Comparison of ENCODE assay signal across 23 cellular contexts in the genomic region with DNA sequence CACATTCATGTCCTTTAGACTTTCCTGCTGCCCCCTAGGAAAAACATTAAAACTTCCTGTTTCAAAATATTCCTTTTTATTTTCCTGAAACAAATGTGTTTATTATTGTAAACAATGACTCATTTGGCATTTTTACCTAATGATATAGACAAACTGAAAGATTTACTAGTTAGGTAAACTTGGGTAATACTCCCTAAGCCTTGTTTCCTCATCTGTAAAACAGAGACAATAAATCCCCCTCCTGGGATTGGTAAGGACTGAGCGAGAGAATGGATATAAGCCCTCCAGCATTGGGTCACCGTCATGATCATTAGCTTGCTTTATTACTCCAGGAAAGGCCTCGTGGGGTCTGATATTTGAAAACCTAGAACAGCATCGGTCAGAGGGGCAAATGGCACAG. TPM values are rescaled to one million over a fixed set of nuclear protein-coding genes. Genes with fewer than 3 reads are reported as not detected.
"Had no signal": no experiment of that assay in that cellular context is flagged by ENCODE, and none has a peak within 500 bp of the region (broad histone marks: within the 10 kb centered on the region; RNA-seq: fewer than 3 reads in every experiment).

No MANE protein-coding gene starts in this region.

- H3K36me3 ChIP-seq: esophagus muscularis mucosa, gastrocnemius medialis, neutrophil, ovary, upper lobe of left lung had no signal

- H3K27ac ChIP-seq: esophagus muscularis mucosa, gastrocnemius medialis, neutrophil, ovary, upper lobe of left lung had no signal

- ATAC-seq: gastrocnemius medialis; left cardiac atrium; right cardiac atrium; stimulated activated naive CD8-positive, alpha-beta T cell treated with anti-CD3 and anti-CD28 coated beads, Interleukin-15, Interleukin-2, amounts not matched to agents 100 U/mL and 50 U/mL, for 24 hours had no signal

- H3K9me3 ChIP-seq: esophagus muscularis mucosa, gastrocnemius medialis, neutrophil, ovary, upper lobe of left lung had no signal

- FAIRE-seq: islet of Langerhans, TTC549 had no signal

- H3K4me3 ChIP-seq: esophagus muscularis mucosa, gastrocnemius medialis, ovary, upper lobe of left lung had no signal

- H3K27me3 ChIP-seq: esophagus muscularis mucosa, neutrophil, ovary, upper lobe of left lung had no signal

- DNase-seq: activated gamma-delta T cell treated with Interleukin-2 at 50 U/mL for 16 hours; activated T-cell treated with anti-CD3 and anti-CD28 coated beads, Interleukin-2, amount 50 U/mL, for 1 hour; aorta; caudate nucleus; dermis blood vessel endothelial cell; effector CD8-positive, alpha-beta T cell; gastrocnemius medialis; head of caudate nucleus; hypothalamus; left cardiac atrium; ovary; right cardiac atrium; stimulated activated CD4-positive, alpha-beta T cell treated with anti-CD3 and anti-CD28 coated beads, Interleukin-12 subunit alpha, Interleukin-12 subunit beta, amount 100 ng/mL, for 4 hours; stimulated activated CD4-positive, alpha-beta T cell treated with anti-CD3 and anti-CD28 coated beads, Interleukin-4, amount 100 ng/mL, for 4 hours; stimulated activated naive CD8-positive, alpha-beta T cell treated with anti-CD3 and anti-CD28 coated beads, Interleukin-15, Interleukin-2, amounts not matched to agents 100 U/mL and 50 U/mL, for 24 hours; upper lobe of left lung had no signal

- H3K4me1 ChIP-seq: esophagus muscularis mucosa, gastrocnemius medialis, upper lobe of left lung had no signal

RNA-seq across cellular contexts. Expression of gene LPAR3, which starts 59.8 kb away (rescaled TPM):
- total RNA-seq: gastrocnemius medialis, myocyte, pulmonary artery endothelial cell had no signal
- polyA plus RNA-seq: liver had no signal
